Comparison of ENCODE assay signal across 14 cellular contexts in genomic region chr2:17326717-17327116, GRCh38.
DNase-seq lines count a peak whose midpoint lies in the region; ATAC-seq and TF ChIP-seq lines count a peak whose summit lies in the region.
"Had no signal": no experiment of that assay in that cellular context is flagged by ENCODE, and none has a peak within 500 bp of the region (broad histone marks: within the 10 kb centered on the region; RNA-seq: fewer than 3 reads in every experiment).

No MANE protein-coding gene starts in this region.

- H3K79me2 ChIP-seq in MM.1S (ENCODE audit: low read length): no peaks in the 10 kb centered on the region

- H3K9ac ChIP-seq in MM.1S (ENCODE audit: low read length): no peak overlapping the region
- H3K9ac ChIP-seq: BLaER1 treated with 17β-estradiol and CSF1 and Interleukin-3, amounts not matched to agents 10 nM and 100 nM had no signal

- no peaks in the 10 kb centered on the region for H3K9me2 ChIP-seq in MM.1S (replicated peaks; ENCODE audit: insufficient read depth, low read length)

- no peak for ATAC-seq in GM21528 (IDR thresholded peaks at IDR 0.05; ENCODE audit: low FRiP score, unreplicated experiment)
- ATAC-seq: CD8-positive, alpha-beta T cell; GM12878; HepG2 had no signal

- H3F3A ChIP-seq in MM.1S (ENCODE audit: insufficient read depth, low read length): no peaks in the 10 kb centered on the region

- H3K4me2 ChIP-seq in MM.1S (ENCODE audit: low read depth, low read length): no peak overlapping the region
- H3K4me2 ChIP-seq: BLaER1 treated with 17β-estradiol and CSF1 and Interleukin-3, amounts not matched to agents 10 nM and 100 nM had no signal

- H4K20me1 ChIP-seq in MM.1S (ENCODE audit: insufficient read depth, low read length): no peaks in the 10 kb centered on the region
- H4K20me1 ChIP-seq: BLaER1 treated with 17β-estradiol and CSF1 and Interleukin-3, amounts not matched to agents 10 nM and 100 nM had no signal

- H2AFZ ChIP-seq in MM.1S (ENCODE audit: low read length): no peak overlapping the region

- H3K36me3 ChIP-seq in MG63: no peaks in the 10 kb centered on the region
- H3K36me3 ChIP-seq in MM.1S (replicated peaks; ENCODE audit: insufficient read depth, low read length): no peaks in the 10 kb centered on the region
- H3K36me3 ChIP-seq: BLaER1 treated with 17β-estradiol and CSF1 and Interleukin-3, amounts not matched to agents 10 nM and 100 nM had no signal

- DNase-seq in NCI-H526 (lab: John Stamatoyannopoulos, UW) (peak; percentile 5 to 14), NCI-H526 treated with DMSO at 0.1 percent for 48 hours (lab: John Stamatoyannopoulos, UW) (no peak), MG63 (peak; percentile 47), astrocyte of the hippocampus (ENCODE audit: low read depth, low spot score) (peak; percentile 51), NCI-H2196 (lab: John Stamatoyannopoulos, UW; ENCODE audit: unreplicated experiment) (no peak), MM.1S (no peak)
- DNase-seq: Calu3; CD8-positive, alpha-beta T cell; DMS79 treated with DMSO at 0.1 percent for 48 hours; H9 had no signal

- TF ChIP-seq CTCF in MM.1S (IDR thresholded peaks at IDR 0.05; ENCODE audit: low read length): no peak

- H3K4me1 ChIP-seq in MM.1S (ENCODE audit: low read length): no peaks in the 10 kb centered on the region

- H3K27ac ChIP-seq in MM.1S (ENCODE audit: low read length): no peak overlapping the region
- H3K27ac ChIP-seq: BLaER1 treated with 17β-estradiol and CSF1 and Interleukin-3, amounts not matched to agents 10 nM and 100 nM had no signal

- H3K9me3 ChIP-seq in MG63 (no peaks in the 10 kb centered on the region), MM.1S (replicated peaks; ENCODE audit: insufficient read depth, low read length) (no peaks in the 10 kb centered on the region)
- H3K9me3 ChIP-seq: BLaER1 treated with 17β-estradiol and CSF1 and Interleukin-3, amounts not matched to agents 10 nM and 100 nM had no signal

- H3K4me3 ChIP-seq in MG63: no peak overlapping the region
- no peak overlapping the region for H3K4me3 ChIP-seq in MM.1S (ENCODE audit: low read length)
- H3K4me3 ChIP-seq: BLaER1 treated with 17β-estradiol and CSF1 and Interleukin-3, amounts not matched to agents 10 nM and 100 nM; GM12878 had no signal

- H3K27me3 ChIP-seq in MG63 (no peaks in the 10 kb centered on the region), MM.1S (replicated peaks; ENCODE audit: insufficient read depth, low read length) (no peaks in the 10 kb centered on the region)
- H3K27me3 ChIP-seq: BLaER1 treated with 17β-estradiol and CSF1 and Interleukin-3, amounts not matched to agents 10 nM and 100 nM had no signal

Comparison
In these comparisons a context has a peak if more than half of its experiments do, and no peak if none do; other contexts are left out.
1. DNase-seq: peak in NCI-H526 (2 of 2), MG63 (single experiment) and astrocyte of the hippocampus (single experiment); none in NCI-H526 treated with DMSO at 0.1 percent for 48 hours (single experiment), NCI-H2196 (single experiment) and MM.1S (single experiment).